8 cellular contexts compared by ENCODE assay signal in the genomic region with DNA sequence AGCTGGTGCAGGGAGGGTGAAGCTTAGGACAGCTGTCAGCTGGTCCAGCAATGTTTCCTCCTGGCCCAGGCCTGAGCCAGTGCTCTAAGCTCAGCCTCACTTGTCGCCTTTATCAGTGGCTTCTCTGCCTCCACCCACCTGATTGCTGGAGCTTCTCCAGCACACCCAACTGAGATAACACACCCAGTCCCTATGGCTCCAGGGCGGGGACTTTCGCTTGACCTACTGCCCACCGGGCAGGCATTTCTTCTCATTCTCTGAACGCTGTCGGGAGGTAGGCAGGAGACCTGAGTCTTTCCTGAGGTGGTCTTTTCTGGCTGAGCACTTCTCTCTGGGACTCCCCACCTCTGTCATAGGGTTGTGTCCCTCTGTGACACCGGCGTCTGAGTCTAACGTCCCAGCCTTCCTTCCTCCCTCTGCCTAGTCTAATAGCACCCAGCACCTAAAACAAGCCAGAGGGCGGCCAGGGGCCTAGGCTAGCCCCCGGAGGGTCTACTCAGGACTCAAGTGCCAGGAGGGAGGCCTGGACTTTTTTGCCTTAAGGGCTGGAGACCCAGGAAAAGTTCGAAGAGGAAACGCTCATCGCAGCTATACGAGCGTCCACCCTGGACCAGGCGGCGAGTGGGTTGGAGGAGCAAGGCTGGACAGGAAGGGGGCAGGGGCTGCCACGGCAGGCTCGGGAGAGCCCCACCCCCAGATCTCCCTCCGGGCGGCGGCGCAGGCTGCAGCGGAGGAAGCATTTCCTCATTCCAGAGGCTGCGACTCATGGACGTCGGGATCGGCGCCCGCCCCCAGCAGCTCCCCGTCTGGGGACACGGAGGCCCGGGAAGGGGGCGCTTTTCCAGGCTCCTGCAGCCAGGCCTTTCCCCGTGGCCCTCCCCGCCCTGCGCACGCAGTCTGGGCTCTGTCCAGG. TPM values are rescaled to one million over a fixed set of nuclear protein-coding genes. Genes with fewer than 3 reads are reported as not detected.
DNase-seq lines count a peak whose midpoint lies in the region; ATAC-seq and TF ChIP-seq lines count a peak whose summit lies in the region.

No MANE protein-coding gene starts in this region.

- no peak for TF ChIP-seq POLR2A in heart left ventricle (IDR thresholded peaks at IDR 0.05)

- peaks cover 13% of the 10 kb centered on the region for H3K36me3 Mint-ChIP-seq in osteocyte (ENCODE audit: unreplicated experiment)

- no peaks in the 10 kb centered on the region for H3K27me3 Mint-ChIP-seq in osteocyte (ENCODE audit: unreplicated experiment)

- peaks cover 33% of the 10 kb centered on the region for H3K4me1 Mint-ChIP-seq in osteocyte (ENCODE audit: unreplicated experiment)

- intact Hi-C loops in heart left ventricle (cut with DNase I), result loop anchor here in 3 of 10 donors (1.0 to 10.0 kb wide), 4 partner anchors 31 to 623 kb away; a partner anchor contains a TSS

- peak in 3 of 12 donors; percentile 13 to 26 (median 20) for TF ChIP-seq CTCF in heart left ventricle (IDR thresholded peaks at IDR 0.05)
- peak; percentile 12 for TF ChIP-seq CTCF in osteocyte (IDR thresholded peaks at IDR 0.05)

- no peaks in the 10 kb centered on the region for H3K9me3 Mint-ChIP-seq in osteocyte (ENCODE audit: unreplicated experiment)

- H3K9me3 ChIP-seq in heart left ventricle, result no peaks in the 10 kb centered on the region

- peak overlapping the region; percentile 91 to 100 (median 99) for H3K27ac ChIP-seq in heart left ventricle

- H3K4me3 ChIP-seq in heart left ventricle, result peak overlapping the region; percentile 61 to 100 (median 88)

- DNase-seq in activated CD8-positive, alpha-beta memory T cell treated with anti-CD3 and anti-CD28 coated beads, Interleukin-2, amount 50 U/mL, for 48 hours, result peak; percentile 66
- no peak for DNase-seq in activated CD8-positive, alpha-beta memory T cell treated with anti-CD3 and anti-CD28 coated beads, Interleukin-2, amount 50 U/mL, for 4 hours
- peak; percentile 69 for DNase-seq in NCI-H69 (lab: John Stamatoyannopoulos, UW)
- DNase-seq in anterior cingulate cortex (lab: John Stamatoyannopoulos, UW), result peak in 37 of 58 donors; percentile 29 to 84 (median 71)
- peak; percentile 92 to 96 (median 95) for DNase-seq in heart left ventricle
- peak; percentile 96 for DNase-seq in osteocyte (ENCODE audit: extremely low spot score, unreplicated experiment)
- no peak for DNase-seq in middle frontal gyrus (ENCODE audit: extremely low spot score, low spot score)

- peaks cover 0 to 40% (median 24%) of the 10 kb centered on the region in 9 donors for H3K36me3 ChIP-seq in heart left ventricle

- ATAC-seq in HG02678 (IDR thresholded peaks at IDR 0.05; ENCODE audit: unreplicated experiment) (peak; percentile 1), heart left ventricle (peak; percentile 65 to 86 (median 82))

- H3K4me1 ChIP-seq in heart left ventricle, result peaks cover 4 to 47% (median 36%) of the 10 kb centered on the region in 12 donors

- H3K27ac Mint-ChIP-seq in osteocyte (ENCODE audit: unreplicated experiment), result peak overlapping the region; percentile 94

- H3K27me3 ChIP-seq in heart left ventricle, result no peaks in the 10 kb centered on the region

- peak overlapping the region; percentile 89 for H3K4me3 Mint-ChIP-seq in osteocyte (ENCODE audit: unreplicated experiment)

- 0 to 3% (median 1%) methylated on average over 21 to 39 of the region's 39 CpGs for WGBS in heart left ventricle, 4 donors

RNA-seq across cellular contexts. Expression of a gene that starts 0.8 kb away (rescaled TPM):
- total RNA-seq in heart left ventricle, result 100 to 1,000 TPM; 122 to 291 (median 177) TPM
- 100 to 1,000 TPM; 131 to 203 TPM for polyA plus RNA-seq in heart left ventricle
- total RNA-seq in osteocyte, result 149 TPM in 2 replicates

RNA-seq across cellular contexts. Expression of a gene that starts 1.0 kb away (rescaled TPM):
- total RNA-seq in heart left ventricle (10 to 100 TPM; 24.2 to 78.2 (median 51.9) TPM), osteocyte (37.0 and 43.8 TPM in 2 replicates)
- 100 to 1,000 TPM; 141 to 190 TPM for polyA plus RNA-seq in heart left ventricle

RNA-seq across cellular contexts. Expression of a gene that starts 28.3 kb away (rescaled TPM):
- total RNA-seq in heart left ventricle (10 to 100 TPM in 6 of 9 donors, 1 to 10 TPM in 3; 5.4 to 66.4 (median 14.3) TPM), osteocyte (0.34 and 0.43 TPM in 2 replicates)
- 100 to 1,000 TPM in 1 of 2 donors, 10 to 100 TPM in 1; 13.1 to 108 TPM for polyA plus RNA-seq in heart left ventricle

RNA-seq across cellular contexts. Expression of a gene that starts 31.1 kb away (rescaled TPM):
- total RNA-seq in heart left ventricle (10 to 100 TPM in 3 of 9 donors, 1 to 10 TPM in 6; 6.2 to 19.0 (median 8.7) TPM), osteocyte (23.8 and 24.9 TPM in 2 replicates)
- polyA plus RNA-seq in heart left ventricle, result 10 to 100 TPM in 1 of 2 donors, 1 to 10 TPM in 1; 6.8 to 10.9 TPM

RNA-seq across cellular contexts. Expression of a gene that starts 31.6 kb away (rescaled TPM):
- total RNA-seq in heart left ventricle, result 1 to 10 TPM; 2.5 to 7.3 (median 3.6) TPM
- polyA plus RNA-seq in heart left ventricle, result 1 to 10 TPM; 2.9 to 3.7 TPM
- total RNA-seq in osteocyte, result 8.5 and 9.8 TPM in 2 replicates

Comparison
In these comparisons a context has a peak if more than half of its experiments do, and no peak if none do; other contexts are left out.
1. DNase-seq: peak in activated CD8-positive, alpha-beta memory T cell treated with anti-CD3 and anti-CD28 coated beads, Interleukin-2, amount 50 U/mL, for 48 hours (single experiment), NCI-H69 (single experiment), anterior cingulate cortex (37 of 58), heart left ventricle (5 of 5) and osteocyte (single experiment); none in activated CD8-positive, alpha-beta memory T cell treated with anti-CD3 and anti-CD28 coated beads, Interleukin-2, amount 50 U/mL, for 4 hours (single experiment) and middle frontal gyrus (single experiment).